Comparison of ENCODE assay signal across 8 cellular contexts in the genomic region with DNA sequence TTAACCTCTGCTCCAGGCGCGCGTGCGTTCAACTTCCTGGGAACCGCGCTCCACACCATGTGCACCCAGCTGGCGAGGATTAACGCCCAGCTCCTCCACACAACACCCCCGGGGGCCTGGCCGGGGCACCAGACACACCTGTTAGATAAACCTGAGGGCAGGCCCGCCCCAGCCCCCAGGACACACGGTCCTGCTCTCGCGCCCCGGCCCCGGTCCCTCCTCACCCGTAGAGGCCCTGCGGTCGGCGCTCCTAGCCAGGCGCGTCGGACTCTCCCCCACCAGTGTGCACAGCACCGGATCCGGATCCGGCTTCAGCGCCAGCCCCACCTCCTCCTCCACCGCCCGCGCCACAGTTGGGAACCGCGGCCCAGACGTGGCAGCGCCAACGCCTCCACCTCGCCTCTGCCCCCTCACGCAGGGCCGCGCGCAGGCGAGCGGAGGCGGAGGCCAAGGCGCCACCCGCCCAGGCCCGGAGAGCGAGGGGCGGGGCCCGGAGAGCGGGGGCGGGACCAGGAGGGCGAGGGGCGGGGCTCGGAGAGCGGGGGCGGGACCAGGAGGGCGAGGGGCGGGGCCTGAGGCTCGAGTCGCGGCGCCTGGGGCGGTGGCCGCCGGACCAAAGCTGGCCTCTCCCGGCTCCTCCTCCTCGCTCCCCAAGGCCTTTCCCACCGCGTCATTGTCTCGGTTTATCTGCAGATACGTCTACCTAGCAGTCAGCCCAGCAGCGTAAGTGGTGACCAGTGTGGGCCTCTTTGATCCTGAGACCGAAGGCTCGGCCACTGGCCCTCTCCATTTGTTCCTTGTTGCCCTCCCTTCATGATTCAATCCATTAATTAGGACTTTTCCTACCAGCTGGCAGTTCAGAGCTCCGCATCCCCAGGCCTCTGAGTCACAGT. TPM values are rescaled to one million over a fixed set of nuclear protein-coding genes. Genes with fewer than 3 reads are reported as not detected.
DNase-seq lines count a peak whose midpoint lies in the region; ATAC-seq, FAIRE-seq and TF ChIP-seq lines count a peak whose summit lies in the region.

A gene (minus strand): TSS at position 404 of the 893 bp plus-strand sequence. CDS start 6,957 bp downstream, outside the sequence.

- DNase-seq in COLO829 (ENCODE audit: low spot score) (peak; percentile 88), HTR-8/SVneo (ENCODE audit: insufficient read length, low spot score) (peak; percentile 96), NT2/D1 (ENCODE audit: low read depth, low spot score) (peak; percentile 60), H1 (ENCODE audit: low read depth in 1 of 2, low spot score in 2 of 2) (peak; percentile 56 to 88), mesenchymal stem cell (peak; percentile 96)
- peak; percentile 93 for DNase-seq in activated CD8-positive, alpha-beta memory T cell treated with anti-CD3 and anti-CD28 coated beads, Interleukin-2, amount 10 ng/mL, durations not matched to agents 7 days and 5 days
- peak; percentile 56 for DNase-seq in stimulated activated CD8-positive, alpha-beta memory T cell treated with anti-CD3 and anti-CD28 coated beads, Interleukin-12 subunit alpha, Interleukin-12 subunit beta, amount 100 ng/mL, for 24 hours (ENCODE audit: extremely low read depth)

- H3K9ac ChIP-seq in NT2/D1 (ENCODE audit: insufficient read length, low read depth) (peak within 1 kb of the TSS; percentile 86), H1 (replicated peaks in 1 of 4; ENCODE audit: extremely low read depth in 1 of 4, low read depth in 3 of 4, low read length in 3 of 4) (peak within 1 kb of the TSS; percentile 70 to 79 (median 75)), mesenchymal stem cell (ENCODE audit: low read length) (peak within 1 kb of the TSS; percentile 95)

- TF ChIP-seq POLR2A in H1 (IDR thresholded peaks at IDR 0.05; ENCODE audit: control extremely low read depth in 1 of 2, low read depth in 2 of 2, low read length in 2 of 2) = peak; percentile 79 to 85

- H2BK15ac ChIP-seq in H1 (ENCODE audit: low read length) = no peak within 1 kb of the TSS
- H2BK15ac ChIP-seq in mesenchymal stem cell (ENCODE audit: low read depth, poor library complexity, severe bottlenecking) = peak within 1 kb of the TSS; percentile 73

- H2AK5ac ChIP-seq in H1 (ENCODE audit: low read depth, low read length) (no peak within 1 kb of the TSS), mesenchymal stem cell (ENCODE audit: low read length, severe bottlenecking) (peak within 1 kb of the TSS; percentile 23)

- H2BK12ac ChIP-seq in H1 (ENCODE audit: low read depth, low read length) (peak within 1 kb of the TSS; percentile 72; the same call in 1 of the 2 replicates), mesenchymal stem cell (ENCODE audit: low read length in 2 of 2) (peak within 1 kb of the TSS in 1 of 2 experiments; percentile 21)

- ATAC-seq in GM21367 (IDR thresholded peaks at IDR 0.05; ENCODE audit: unreplicated experiment) = peak; percentile 92
- ATAC-seq in activated CD8-positive, alpha-beta memory T cell treated with anti-CD3 and anti-CD28 coated beads, Interleukin-2, amount 10 ng/mL, durations not matched to agents 7 days and 5 days = peak; percentile 98

- WGBS in H1 (ENCODE audit: extremely low coverage in 1 of 2, insufficient coverage in 1 of 2, insufficient read length in 1 of 2, insufficient replicate concordance in 2 of 2, low coverage in 1 of 2, low lambda C conversion rate in 2 of 2, missing lambda C conversion rate in 1 of 2), 2 experiments = 4% methylated on average over 31 of the region's 75 CpGs; no CpG with 5 or more reads in 1 of the 2 experiments
- under 1% methylated on average over 55 of the region's 75 CpGs for WGBS in mesenchymal stem cell

- H3K27me3 ChIP-seq in NT2/D1 (ENCODE audit: insufficient read depth, insufficient read length) = no peaks in the 10 kb centered on the region
- H3K27me3 ChIP-seq in H1 (replicated peaks in 1 of 4; ENCODE audit: control insufficient read depth in 3 of 4, extremely low read depth in 1 of 4, insufficient read depth in 3 of 4, low read length in 3 of 4) = no peaks in the 10 kb centered on the region
- no peaks in the 10 kb centered on the region for H3K27me3 ChIP-seq in mesenchymal stem cell (ENCODE audit: control insufficient read depth in 1 of 2, insufficient read depth in 1 of 2, low read length in 2 of 2)

- H3K27ac ChIP-seq in H1 (ENCODE audit: low read depth, low read length) = peak within 1 kb of the TSS; percentile 69
- peak within 1 kb of the TSS; percentile 81 for H3K27ac ChIP-seq in mesenchymal stem cell (ENCODE audit: low read length, poor library complexity, severe bottlenecking)

- H2BK120ac ChIP-seq in H1 (replicated peaks; ENCODE audit: low read depth, low read length) (no peak within 1 kb of the TSS), mesenchymal stem cell (ENCODE audit: low read depth, low read length) (peak within 1 kb of the TSS; percentile 64)

- no peak for TF ChIP-seq CTCF in H1 (IDR thresholded peaks at IDR 0.05; ENCODE audit: control extremely low read depth in 1 of 3, insufficient read depth in 1 of 3, low read depth in 1 of 3, low read length in 3 of 3)

- H3K36me3 ChIP-seq in NT2/D1 (ENCODE audit: insufficient read depth, insufficient read length, low read length) = peaks cover 4% of the 10 kb centered on the region
- H3K36me3 ChIP-seq in H1 (ENCODE audit: control insufficient read depth in 2 of 4, insufficient read depth in 4 of 4, low read length in 3 of 4) = no peaks in the 10 kb centered on the region
- no peaks in the 10 kb centered on the region for H3K36me3 ChIP-seq in mesenchymal stem cell (ENCODE audit: control insufficient read depth in 1 of 2, insufficient read depth in 2 of 2, low read depth in 1 of 2, low read length in 2 of 2)

- peaks cover 37% of the 10 kb centered on the region for H3K4me1 Mint-ChIP-seq in activated CD8-positive, alpha-beta memory T cell treated with anti-CD3 and anti-CD28 coated beads, Interleukin-2, amount 10 ng/mL, durations not matched to agents 7 days and 5 days

- no peak within 1 kb of the TSS for H2BK20ac ChIP-seq in H1 (ENCODE audit: low read length)

- peak within 1 kb of the TSS; percentile 77 for H3K27ac Mint-ChIP-seq in activated CD8-positive, alpha-beta memory T cell treated with anti-CD3 and anti-CD28 coated beads, Interleukin-2, amount 10 ng/mL, durations not matched to agents 7 days and 5 days

- FAIRE-seq in HTR-8/SVneo (lab: Jason Lieb, UNC) (peak; percentile 98), H1 (lab: Jason Lieb, UNC) (no peak)

- H3K9me3 ChIP-seq in NT2/D1 (ENCODE audit: insufficient read depth, low read length) = no peaks in the 10 kb centered on the region
- H3K9me3 ChIP-seq in H1 (ENCODE audit: insufficient read depth in 2 of 2, low read depth in 1 of 2, low read length in 1 of 2) = no peaks in the 10 kb centered on the region
- no peaks in the 10 kb centered on the region for H3K9me3 ChIP-seq in mesenchymal stem cell (ENCODE audit: control insufficient read depth, low read length)

- H3K4me2 ChIP-seq in H1 (ENCODE audit: insufficient read depth in 1 of 2, low read depth in 2 of 2, low read length in 2 of 2) = peak within 1 kb of the TSS; percentile 77 to 93
- peak within 1 kb of the TSS; percentile 83 for H3K4me2 ChIP-seq in mesenchymal stem cell (ENCODE audit: low read length, poor library complexity, severe bottlenecking)

- no peak; a peak in 1 of 4 replicates for TF ChIP-seq RAD21 in H1 (IDR thresholded peaks at IDR 0.05 in 1 of 2, conservative IDR thresholded peaks at IDR 0.05 in 1 of 2; ENCODE audit: low read depth in 2 of 2, low read length in 2 of 2)

- H2BK5ac ChIP-seq in H1 (ENCODE audit: low read depth, low read length) (peak within 1 kb of the TSS; percentile 67), mesenchymal stem cell (ENCODE audit: low read depth, low read length, poor library complexity, severe bottlenecking) (peak within 1 kb of the TSS; percentile 39)

- H3K23ac ChIP-seq in H1 (ENCODE audit: insufficient read length) = no peak within 1 kb of the TSS
- H3K23ac ChIP-seq in mesenchymal stem cell (ENCODE audit: low read length in 2 of 2) = peak within 1 kb of the TSS in 1 of 2 experiments; percentile 73

- no peaks in the 10 kb centered on the region for H3K4me1 ChIP-seq in NT2/D1 (ENCODE audit: insufficient read depth, insufficient read length)
- peaks cover 0 to 2% (median 0%) of the 10 kb centered on the region in 4 experiments; a peak in 3 of 7 replicates for H3K4me1 ChIP-seq in H1 (replicated peaks in 1 of 4; ENCODE audit: control insufficient read depth in 3 of 4, insufficient read depth in 4 of 4, low read length in 3 of 4)
- peaks cover 4% of the 10 kb centered on the region for H3K4me1 ChIP-seq in mesenchymal stem cell (ENCODE audit: control insufficient read depth, insufficient read depth, low read depth, low read length)

- H3K18ac ChIP-seq in H1 (ENCODE audit: extremely low read depth, low read length) (peak within 1 kb of the TSS; percentile 80), mesenchymal stem cell (ENCODE audit: low read depth in 1 of 2, low read length in 2 of 2) (peak within 1 kb of the TSS; percentile 82 to 88)

- CTCF ChIA-PET in activated CD8-positive, alpha-beta memory T cell treated with anti-CD3 and anti-CD28 coated beads, Interleukin-2, amount 10 ng/mL, durations not matched to agents 7 days and 5 days (lab: Charles Lee) = interaction anchor here (0.6 to 1.3 kb wide), 2 partner anchors 29 to 62 kb away, joined by 3 to 4 read pairs; a partner anchor contains a TSS
- CTCF ChIA-PET in H1 (lab: Charles Lee; ENCODE audit: partially characterized antibody) = interaction anchor here (0.6 to 1.9 kb wide), 3 partner anchors 50 to 1650 kb away, joined by 3 to 5 read pairs (median 4); no protein-coding TSS in a partner anchor

- H3K4me3 ChIP-seq in NT2/D1 (ENCODE audit: insufficient read length, low read depth) (peak within 1 kb of the TSS; percentile 82), H1 (ENCODE audit: extremely low read depth in 1 of 4, insufficient read depth in 2 of 4, low read depth in 3 of 4, low read length in 4 of 4) (peak within 1 kb of the TSS; percentile 73 to 92 (median 82)), mesenchymal stem cell (ENCODE audit: insufficient read depth in 1 of 2, low read depth in 1 of 2, low read length in 2 of 2) (peak within 1 kb of the TSS; percentile 69 to 96)

- peak within 1 kb of the TSS; percentile 87 for H3K4me3 Mint-ChIP-seq in activated CD8-positive, alpha-beta memory T cell treated with anti-CD3 and anti-CD28 coated beads, Interleukin-2, amount 10 ng/mL, durations not matched to agents 7 days and 5 days

- peak within 1 kb of the TSS; percentile 79 for H3K56ac ChIP-seq in H1 (replicated peaks; ENCODE audit: insufficient read length, low read depth, low read length)

- H3K23me2 ChIP-seq in H1 (ENCODE audit: low read depth, low read length) = 0 out of 2 replicates have a peak, but pooled peaks cover 3% of the 10 kb centered on the region

- POLR2A ChIA-PET in H1 (lab: Charles Lee; ENCODE audit: partially characterized antibody) = interaction anchor here (0.6 to 1.8 kb wide), 8 partner anchors 10 to 157 kb away, joined by 3 to 6 read pairs (median 3); a partner anchor contains a TSS

- H4K5ac ChIP-seq in H1 (ENCODE audit: insufficient read length, low read depth, low read length) = peak within 1 kb of the TSS; percentile 63

- H3K27me3 Mint-ChIP-seq in activated CD8-positive, alpha-beta memory T cell treated with anti-CD3 and anti-CD28 coated beads, Interleukin-2, amount 10 ng/mL, durations not matched to agents 7 days and 5 days = no peaks in the 10 kb centered on the region

- peaks cover 8% of the 10 kb centered on the region for H3K36me3 Mint-ChIP-seq in activated CD8-positive, alpha-beta memory T cell treated with anti-CD3 and anti-CD28 coated beads, Interleukin-2, amount 10 ng/mL, durations not matched to agents 7 days and 5 days

- H3K79me1 ChIP-seq in H1 (ENCODE audit: low read depth, low read length) (no peaks in the 10 kb centered on the region), mesenchymal stem cell (replicated peaks; ENCODE audit: low read length, poor library complexity, severe bottlenecking) (peaks cover 2% of the 10 kb centered on the region)

- no peak within 1 kb of the TSS for H3K4ac ChIP-seq in H1 (replicated peaks; ENCODE audit: insufficient read length, low read depth, low read length)
- peak within 1 kb of the TSS; percentile 73 to 86 for H3K4ac ChIP-seq in mesenchymal stem cell (ENCODE audit: low read depth in 1 of 2, low read length in 2 of 2)

- no peak for TF ChIP-seq EP300 in H1 (IDR thresholded peaks at IDR 0.05; ENCODE audit: borderline replicate concordance in 1 of 2, low read depth in 2 of 2, low read length in 2 of 2)

- H4K8ac ChIP-seq in H1 (ENCODE audit: extremely low read depth, insufficient read depth, low read length) (peak within 1 kb of the TSS; percentile 87), mesenchymal stem cell (ENCODE audit: low read length) (peak within 1 kb of the TSS; percentile 86)

- no peaks in the 10 kb centered on the region for H4K20me1 ChIP-seq in H1 (replicated peaks in 1 of 2; ENCODE audit: control insufficient read depth in 1 of 2, insufficient read depth in 2 of 2, low read length in 2 of 2)

- peaks cover 0 to 45% of the 10 kb centered on the region in 2 experiments; a peak in 2 of 4 replicates for H3K79me2 ChIP-seq in H1 (ENCODE audit: control insufficient read depth in 1 of 2, insufficient read depth in 2 of 2, low read length in 2 of 2)

- no peaks in the 10 kb centered on the region for H3K9me3 Mint-ChIP-seq in activated CD8-positive, alpha-beta memory T cell treated with anti-CD3 and anti-CD28 coated beads, Interleukin-2, amount 10 ng/mL, durations not matched to agents 7 days and 5 days (ENCODE audit: low read depth)

- H4K91ac ChIP-seq in H1 (replicated peaks; ENCODE audit: insufficient read length, low read length) = peak within 1 kb of the TSS; percentile 58
- peak within 1 kb of the TSS; percentile 66 for H4K91ac ChIP-seq in mesenchymal stem cell (ENCODE audit: low read length)

- H2AFZ ChIP-seq in H1 (ENCODE audit: low read length) = peak within 1 kb of the TSS; percentile 76
- peak within 1 kb of the TSS; percentile 90 for H2AFZ ChIP-seq in mesenchymal stem cell (ENCODE audit: low read depth, low read length)

- no peak within 1 kb of the TSS for H3K14ac ChIP-seq in H1 (ENCODE audit: insufficient read length)
- peak within 1 kb of the TSS in 1 of 2 experiments; percentile 82 for H3K14ac ChIP-seq in mesenchymal stem cell (ENCODE audit: low read length in 2 of 2)

RNA-seq across cellular contexts. Expression of the gene that starts here (rescaled TPM):
- total RNA-seq in activated CD8-positive, alpha-beta memory T cell treated with anti-CD3 and anti-CD28 coated beads, Interleukin-2, amount 10 ng/mL, durations not matched to agents 7 days and 5 days = 10 to 100 TPM; 11.9 to 13.7 TPM
- 54.1 and 56.4 TPM in 2 replicates for total RNA-seq in H1 (2021; fragmentation: NEBNext Ultra II Directional; extraction: Animal tissue kit (Norgen Biotek cat#: 25700))
- 22.8 and 25.5 TPM in 2 replicates for polyA plus RNA-seq in H1 (2011; rRNA removed)
- 32.1 TPM for polyA plus RNA-seq in H1 (2011; cell fraction: cytosol; rRNA removed)
- polyA plus RNA-seq in H1 (2011; cell fraction: nucleus; rRNA removed) = 13.5 TPM
- 22.2 to 34.0 TPM (median 23.3 TPM) in 4 replicates for polyA plus RNA-seq in H1 (2012, experiment 1 of 2)
- polyA plus RNA-seq in H1 (2012, experiment 2 of 2) = 17.9 TPM
- polyA plus RNA-seq in H1 (2013, experiment 1 of 2) = 29.0 TPM
- 34.7 TPM for polyA plus RNA-seq in H1 (2013, experiment 2 of 2)
- polyA minus RNA-seq in H1 (2011; rRNA and poly(A)+ RNA removed) = 17.4 and 17.7 TPM in 2 replicates
- polyA minus RNA-seq in H1 (2011; cell fraction: cytosol; rRNA and poly(A)+ RNA removed) = 26.2 TPM
- 23.0 TPM for polyA minus RNA-seq in H1 (2011; cell fraction: nucleus; rRNA and poly(A)+ RNA removed)
- 24.7 TPM for polyA plus RNA-seq in mesenchymal stem cell (2013, experiment 1 of 2)
- polyA plus RNA-seq in mesenchymal stem cell (2013, experiment 2 of 2) = 30.8 TPM

Comparison
In these comparisons a context has a peak if more than half of its experiments do, and no peak if none do; other contexts are left out.
1. Peak in every context shown above with its lines: DNase-seq, ATAC-seq, H3K4me3 ChIP-seq and H3K27ac ChIP-seq.